13 cellular contexts compared by ENCODE assay signal in the genomic region with DNA sequence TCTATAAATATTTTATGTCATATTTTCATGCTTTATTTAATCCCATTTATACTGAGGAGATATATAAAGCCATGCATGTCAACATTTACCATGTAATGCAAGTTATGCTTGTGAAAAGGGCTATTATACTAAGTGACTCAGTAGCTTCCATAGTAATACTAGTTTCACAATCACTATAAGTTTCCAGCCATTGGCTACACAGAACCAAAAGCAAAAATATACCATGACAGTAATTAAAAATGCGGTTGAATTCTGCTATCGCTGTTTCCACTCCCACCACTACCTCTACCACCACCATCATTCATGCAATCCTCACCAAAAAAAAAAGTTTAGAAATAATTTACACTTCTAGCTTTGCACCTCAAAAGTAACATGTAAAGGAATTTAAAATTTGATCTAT.
A peak's percentile ranks its signal among the peaks of the same experiment; 100 is the strongest.
DNase-seq lines count a peak whose midpoint lies in the region; ATAC-seq lines count a peak whose summit lies in the region.
"Had no signal": no experiment of that assay in that cellular context is flagged by ENCODE, and none has a peak within 500 bp of the region (broad histone marks: within the 10 kb centered on the region; RNA-seq: fewer than 3 reads in every experiment).

No MANE protein-coding gene starts in this region.

- DNase-seq in activated naive CD4-positive, alpha-beta T cell treated with Interleukin-2 at 50 U/mL for 16 hours, result no peak
- DNase-seq in activated naive CD8-positive, alpha-beta T cell treated with anti-CD3 and anti-CD28 coated beads for 36 hours, result no peak
- DNase-seq in stimulated activated naive CD8-positive, alpha-beta T cell treated with anti-CD3 and anti-CD28 coated beads, Interleukin-15, amount 100 ng/mL, for 72 hours, result peak in 1 of 2 donors; percentile 21
- no peak for DNase-seq in NCI-H1417 (lab: John Stamatoyannopoulos, UW)
- DNase-seq in substantia nigra (lab: John Stamatoyannopoulos, UW), result no peak
- DNase-seq in NCI-H2196 treated with DMSO at 0.1 percent for 48 hours (lab: John Stamatoyannopoulos, UW; ENCODE audit: unreplicated experiment), result no peak
- DNase-seq: activated CD8-positive, alpha-beta memory T cell treated with anti-CD3 and anti-CD28 coated beads, Interleukin-2, amount 50 U/mL, for 48 hours; esophagus squamous epithelium; MG63; ovary; T-helper 9 cell had no signal

- ATAC-seq in HG03175 (IDR thresholded peaks at IDR 0.05; ENCODE audit: unreplicated experiment), result peak; percentile 47
- ATAC-seq in stimulated activated naive CD8-positive, alpha-beta T cell treated with anti-CD3 and anti-CD28 coated beads, Interleukin-15, amount 100 ng/mL, for 72 hours, result peak; percentile 84

- H3K27ac Mint-ChIP-seq in activated naive CD4-positive, alpha-beta T cell treated with anti-CD3 and anti-CD28 coated beads, Interleukin-2, amount 50 U/mL, for 24 hours, result peak overlapping the region; percentile 92
- H3K27ac Mint-ChIP-seq in activated naive CD8-positive, alpha-beta T cell treated with anti-CD3 and anti-CD28 coated beads for 36 hours, result peak overlapping the region; percentile 73
- H3K27ac Mint-ChIP-seq in stimulated activated naive CD8-positive, alpha-beta T cell treated with anti-CD3 and anti-CD28 coated beads, Interleukin-15, amount 100 ng/mL, for 72 hours, result peak overlapping the region in 1 of 2 donors; percentile 67

- H3K27ac ChIP-seq in substantia nigra (ENCODE audit: low read depth, low read length, poor library complexity, severe bottlenecking), result no peak overlapping the region
- H3K27ac ChIP-seq: esophagus squamous epithelium, ovary had no signal

- no peaks in the 10 kb centered on the region for H3K27me3 Mint-ChIP-seq in activated naive CD4-positive, alpha-beta T cell treated with anti-CD3 and anti-CD28 coated beads, Interleukin-2, amount 50 U/mL, for 24 hours
- no peaks in the 10 kb centered on the region for H3K27me3 Mint-ChIP-seq in activated naive CD8-positive, alpha-beta T cell treated with anti-CD3 and anti-CD28 coated beads for 36 hours
- H3K27me3 Mint-ChIP-seq in stimulated activated naive CD8-positive, alpha-beta T cell treated with anti-CD3 and anti-CD28 coated beads, Interleukin-15, amount 100 ng/mL, for 72 hours, result no peaks in the 10 kb centered on the region

- peak overlapping the region; percentile 66 for H3K4me3 Mint-ChIP-seq in activated naive CD4-positive, alpha-beta T cell treated with anti-CD3 and anti-CD28 coated beads, Interleukin-2, amount 50 U/mL, for 24 hours
- H3K4me3 Mint-ChIP-seq in activated naive CD8-positive, alpha-beta T cell treated with anti-CD3 and anti-CD28 coated beads for 36 hours, result peak overlapping the region; percentile 50
- H3K4me3 Mint-ChIP-seq in stimulated activated naive CD8-positive, alpha-beta T cell treated with anti-CD3 and anti-CD28 coated beads, Interleukin-15, amount 100 ng/mL, for 72 hours, result peak overlapping the region; percentile 54 to 68

- H3K4me1 Mint-ChIP-seq in activated naive CD4-positive, alpha-beta T cell treated with anti-CD3 and anti-CD28 coated beads, Interleukin-2, amount 50 U/mL, for 24 hours, result peaks cover 96% of the 10 kb centered on the region
- peaks cover 78% of the 10 kb centered on the region for H3K4me1 Mint-ChIP-seq in activated naive CD8-positive, alpha-beta T cell treated with anti-CD3 and anti-CD28 coated beads for 36 hours
- peaks cover 95% of the 10 kb centered on the region for H3K4me1 Mint-ChIP-seq in stimulated activated naive CD8-positive, alpha-beta T cell treated with anti-CD3 and anti-CD28 coated beads, Interleukin-15, amount 100 ng/mL, for 72 hours

- peaks cover 2% of the 10 kb centered on the region for H3K36me3 Mint-ChIP-seq in activated naive CD4-positive, alpha-beta T cell treated with anti-CD3 and anti-CD28 coated beads, Interleukin-2, amount 50 U/mL, for 24 hours
- H3K36me3 Mint-ChIP-seq in activated naive CD8-positive, alpha-beta T cell treated with anti-CD3 and anti-CD28 coated beads for 36 hours, result peaks cover 9% of the 10 kb centered on the region

- H3K9me3 Mint-ChIP-seq in activated naive CD4-positive, alpha-beta T cell treated with anti-CD3 and anti-CD28 coated beads, Interleukin-2, amount 50 U/mL, for 24 hours, result no peaks in the 10 kb centered on the region
- no peaks in the 10 kb centered on the region for H3K9me3 Mint-ChIP-seq in activated naive CD8-positive, alpha-beta T cell treated with anti-CD3 and anti-CD28 coated beads for 36 hours
- no peaks in the 10 kb centered on the region for H3K9me3 Mint-ChIP-seq in stimulated activated naive CD8-positive, alpha-beta T cell treated with anti-CD3 and anti-CD28 coated beads, Interleukin-15, amount 100 ng/mL, for 72 hours
